Comparison of ENCODE assay signal across 24 cellular contexts in the genomic region with DNA sequence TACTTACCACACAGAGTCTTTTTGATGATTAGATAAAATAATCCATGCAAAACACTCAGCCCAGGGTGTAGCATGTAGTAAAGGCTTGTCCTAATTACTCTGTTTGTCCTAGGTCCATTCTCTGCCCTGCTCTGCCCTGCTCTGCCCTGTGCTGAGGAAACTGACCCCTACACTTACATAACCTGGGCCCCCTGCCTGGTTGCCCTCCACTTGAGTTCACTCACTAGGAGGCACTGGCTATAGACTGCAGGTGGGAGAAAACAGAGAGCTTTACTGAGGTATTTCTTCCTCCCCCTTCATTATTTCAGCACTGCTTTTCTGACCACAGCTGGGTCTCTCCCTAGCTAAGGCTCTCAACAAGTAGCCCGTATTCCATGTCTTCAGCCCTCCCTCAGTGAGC.
"Had no signal": no experiment of that assay in that cellular context is flagged by ENCODE, and none has a peak within 500 bp of the region (broad histone marks: within the 10 kb centered on the region; RNA-seq: fewer than 3 reads in every experiment).

No MANE protein-coding gene starts in this region.

- H3K4me1 ChIP-seq: esophagus squamous epithelium, gastroesophageal sphincter, left lung, lower lobe of right lung, neural progenitor cell, pancreas, transverse colon had no signal

- H2AFZ ChIP-seq: neural progenitor cell had no signal

- H3K9me3 ChIP-seq: lower lobe of right lung, pancreas, thoracic aorta, transverse colon had no signal

- DNase-seq: effector memory CD8-positive, alpha-beta T cell; esophagus squamous epithelium; foreskin fibroblast; glutamatergic neuron; islet precursor cell; left lung; lower lobe of right lung; mesenchymal stem cell; midbrain; nucleus accumbens; pancreas; right cardiac atrium; stimulated activated CD4-positive, alpha-beta T cell treated with anti-CD3 and anti-CD28 coated beads, Interleukin-4, amount 100 ng/mL, for 1 hour; stimulated activated CD8-positive, alpha-beta memory T cell treated with anti-CD3 and anti-CD28 coated beads, Interleukin-4, amount 100 ng/mL, for 48 hours; stimulated activated naive B cell treated with anti-CD40 and anti-IgM and Interleukin-4, amounts not matched to agents 10 μg/mL and 1 μg/mL and 100 μg/mL, for 72 hours; stimulated activated naive CD8-positive, alpha-beta T cell treated with anti-CD3 and anti-CD28 coated beads, Interleukin-15, amount 100 ng/mL, for 72 hours; transverse colon had no signal

- H3K4me3 ChIP-seq: esophagus squamous epithelium, gastroesophageal sphincter, left lung, lower lobe of right lung, neural progenitor cell, pancreas, smooth muscle cell, thoracic aorta, transverse colon had no signal

- ATAC-seq: effector memory CD8-positive, alpha-beta T cell; gastroesophageal sphincter; left lung; lower lobe of right lung; natural killer cell treated with Interleukin-12 subunit alpha and Interleukin-12 subunit beta and Interleukin-15 and Interleukin-18, amount 100 ng/mL, for 72 hours; pancreas; right cardiac atrium; stimulated activated naive B cell treated with anti-CD40 and anti-IgM and Interleukin-4, amounts not matched to agents 10 μg/mL and 1 μg/mL and 100 μg/mL, for 72 hours; stimulated activated naive CD8-positive, alpha-beta T cell treated with anti-CD3 and anti-CD28 coated beads, Interleukin-15, amount 100 ng/mL, for 72 hours had no signal

- H3K27me3 Mint-ChIP-seq: dendritic cell treated with granulocyte-macrophage colony-stimulating factor and Interleukin-4, amounts not matched to agents 40 ng/mL and 50 ng/mL, for 4 days; effector memory CD8-positive, alpha-beta T cell; natural killer cell treated with Interleukin-12 subunit alpha and Interleukin-12 subunit beta and Interleukin-15 and Interleukin-18, amount 100 ng/mL, for 72 hours; progenitor cell of endocrine pancreas; stimulated activated naive B cell treated with anti-CD40 and anti-IgM and Interleukin-4, amounts not matched to agents 10 μg/mL and 1 μg/mL and 100 μg/mL, for 72 hours; stimulated activated naive CD8-positive, alpha-beta T cell treated with anti-CD3 and anti-CD28 coated beads, Interleukin-15, amount 100 ng/mL, for 72 hours had no signal

- H3K4me3 Mint-ChIP-seq: dendritic cell treated with granulocyte-macrophage colony-stimulating factor and Interleukin-4, amounts not matched to agents 40 ng/mL and 50 ng/mL, for 4 days; effector memory CD8-positive, alpha-beta T cell; natural killer cell treated with Interleukin-12 subunit alpha and Interleukin-12 subunit beta and Interleukin-15 and Interleukin-18, amount 100 ng/mL, for 72 hours; neural progenitor cell; stimulated activated naive B cell treated with anti-CD40 and anti-IgM and Interleukin-4, amounts not matched to agents 10 μg/mL and 1 μg/mL and 100 μg/mL, for 72 hours; stimulated activated naive CD8-positive, alpha-beta T cell treated with anti-CD3 and anti-CD28 coated beads, Interleukin-15, amount 100 ng/mL, for 72 hours had no signal

- H3K36me3 Mint-ChIP-seq: neural progenitor cell; stimulated activated naive B cell treated with anti-CD40 and anti-IgM and Interleukin-4, amounts not matched to agents 10 μg/mL and 1 μg/mL and 100 μg/mL, for 72 hours had no signal

- H3K4me2 ChIP-seq: neural progenitor cell, smooth muscle cell had no signal

- H3K36me3 ChIP-seq: esophagus squamous epithelium, gastroesophageal sphincter, left lung, lower lobe of right lung, neural progenitor cell, pancreas, thoracic aorta, transverse colon had no signal

- H3K27ac Mint-ChIP-seq: dendritic cell treated with granulocyte-macrophage colony-stimulating factor and Interleukin-4, amounts not matched to agents 40 ng/mL and 50 ng/mL, for 4 days; effector memory CD8-positive, alpha-beta T cell; natural killer cell treated with Interleukin-12 subunit alpha and Interleukin-12 subunit beta and Interleukin-15 and Interleukin-18, amount 100 ng/mL, for 72 hours; neural progenitor cell; progenitor cell of endocrine pancreas; stimulated activated naive B cell treated with anti-CD40 and anti-IgM and Interleukin-4, amounts not matched to agents 10 μg/mL and 1 μg/mL and 100 μg/mL, for 72 hours had no signal

- H3K4me1 Mint-ChIP-seq: neural progenitor cell; stimulated activated naive B cell treated with anti-CD40 and anti-IgM and Interleukin-4, amounts not matched to agents 10 μg/mL and 1 μg/mL and 100 μg/mL, for 72 hours; stimulated activated naive CD8-positive, alpha-beta T cell treated with anti-CD3 and anti-CD28 coated beads, Interleukin-15, amount 100 ng/mL, for 72 hours had no signal

- H3K27ac ChIP-seq: esophagus squamous epithelium, gastroesophageal sphincter, left lung, lower lobe of right lung, neural progenitor cell, pancreas, thoracic aorta, transverse colon had no signal

- H3K27me3 ChIP-seq: esophagus squamous epithelium, gastroesophageal sphincter, left lung, neural progenitor cell, pancreas, transverse colon had no signal
